Comparison of ENCODE assay signal across 26 cellular contexts in the genomic region with DNA sequence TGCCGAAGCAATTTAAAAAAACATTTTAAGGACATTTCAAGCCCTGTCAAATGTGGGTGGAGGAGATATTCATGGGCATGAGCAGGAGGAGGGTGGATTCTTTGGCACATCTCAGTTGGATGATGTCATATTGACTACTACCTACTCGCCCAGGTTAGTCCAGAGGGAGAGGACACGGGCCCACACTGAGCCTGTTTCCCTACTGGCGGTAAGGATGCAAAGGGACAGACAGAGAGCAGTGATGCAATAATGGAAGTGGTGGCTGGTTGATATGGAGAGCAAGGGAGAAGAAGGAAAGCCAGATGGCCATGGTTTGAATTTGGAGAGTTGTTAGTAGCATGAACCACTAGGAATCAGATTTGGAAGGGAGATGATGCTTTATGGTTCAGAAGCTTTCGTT. TPM values are rescaled to one million over a fixed set of nuclear protein-coding genes. Genes with fewer than 3 reads are reported as not detected.
"Had no signal": no experiment of that assay in that cellular context is flagged by ENCODE, and none has a peak within 500 bp of the region (broad histone marks: within the 10 kb centered on the region; RNA-seq: fewer than 3 reads in every experiment).

No MANE protein-coding gene starts in this region.

- H3K27ac ChIP-seq: left lung, lower lobe of right lung, pancreas, prostate gland, sigmoid colon, spleen, suprapubic skin, thoracic aorta, tibial artery, upper lobe of right lung, uterus had no signal

- H3K4me1 ChIP-seq: pancreas, prostate gland, uterus had no signal

- H3K9me3 ChIP-seq: left lung, lower lobe of right lung, pancreas, prostate gland, sigmoid colon, spleen, suprapubic skin, thoracic aorta, tibial artery, upper lobe of right lung, uterus had no signal

- FAIRE-seq: islet of Langerhans, kidney, pancreas, small intestine had no signal

- H3K36me3 ChIP-seq: left lung, lower lobe of right lung, pancreas, prostate gland, sigmoid colon, spleen, suprapubic skin, thoracic aorta, tibial artery, upper lobe of right lung, uterus had no signal

- H3K27me3 ChIP-seq: pancreas, tibial artery, uterus had no signal

- DNase-seq: hypothalamus; immature natural killer cell; kidney; left colon; left lung; lower lobe of right lung; mammary epithelial cell; mesenchymal stem cell; naive thymus-derived CD8-positive, alpha-beta T cell; nucleus accumbens; pancreas; retina; right cardiac atrium; sigmoid colon; small intestine; spleen; stimulated activated CD4-positive, alpha-beta T cell treated with anti-CD3 and anti-CD28 coated beads, Interleukin-4, amount 100 ng/mL, for 24 hours; stimulated activated naive CD4-positive, alpha-beta T cell; tibial artery; trophoblast cell; upper lobe of right lung; uterus had no signal

- H3K4me3 ChIP-seq: left lung, lower lobe of right lung, pancreas, prostate gland, sigmoid colon, spleen, suprapubic skin, thoracic aorta, tibial artery, upper lobe of right lung, uterus had no signal

RNA-seq across cellular contexts. Expression of gene PDE8B, which starts 34.1 kb away (rescaled TPM):
- total RNA-seq: mammary epithelial cell had no signal
- polyA plus RNA-seq: mammary epithelial cell had no signal
